Comparison of ENCODE assay signal across 8 cellular contexts in genomic region chr2:14650066-14650465, GRCh38.
"Had no signal": no experiment of that assay in that cellular context is flagged by ENCODE, and none has a peak within 500 bp of the region (broad histone marks: within the 10 kb centered on the region; RNA-seq: fewer than 3 reads in every experiment).

No MANE protein-coding gene starts in this region.

- DNase-seq: GM23248, GOT3, H7, H9, HCEC 1CT, HFFc6 had no signal

- H3K27ac ChIP-seq: GM23248 had no signal

- H3K4me1 Mint-ChIP-seq: GM23338, H9 had no signal

- ATAC-seq: GM23338, HCT116 had no signal

- H3K9me3 Mint-ChIP-seq: GM23338, H9, HFFc6 had no signal

- H3K27ac Mint-ChIP-seq: GM23338, H9, HFFc6 had no signal

- H3K4me3 Mint-ChIP-seq: GM23338, H9, HFFc6 had no signal
